Comparison of ENCODE assay signal across 30 cellular contexts in genomic region chr7:325051-325798, GRCh38. TPM values are rescaled to one million over a fixed set of nuclear protein-coding genes. Genes with fewer than 3 reads are reported as not detected.
DNase-seq lines count a peak whose midpoint lies in the region; ATAC-seq, FAIRE-seq and TF ChIP-seq lines count a peak whose summit lies in the region.
"Had no signal": no experiment of that assay in that cellular context is flagged by ENCODE, and none has a peak within 500 bp of the region (broad histone marks: within the 10 kb centered on the region; RNA-seq: fewer than 3 reads in every experiment).

No MANE protein-coding gene starts in this region.

- FAIRE-seq in A549 (lab: Jason Lieb, UNC), result no peak
- FAIRE-seq in pancreas (lab: Jason Lieb, UNC), result no peak
- FAIRE-seq: GM18507 had no signal

- H3K9me3 Mint-ChIP-seq in activated naive CD4-positive, alpha-beta T cell treated with anti-CD3 and anti-CD28 coated beads, Interleukin-2, amount 50 U/mL, for 24 hours, result no peaks in the 10 kb centered on the region
- peaks cover 2% of the 10 kb centered on the region for H3K9me3 Mint-ChIP-seq in activated naive CD4-positive, alpha-beta T cell treated with anti-CD3 and anti-CD28 coated beads for 36 hours
- peaks cover 3% of the 10 kb centered on the region for H3K9me3 Mint-ChIP-seq in glutamatergic neuron (ENCODE audit: unreplicated experiment)
- no peaks in the 10 kb centered on the region for H3K9me3 Mint-ChIP-seq in activated CD4-positive, alpha-beta T cell treated with anti-CD3 and anti-CD28 coated beads for 36 hours (ENCODE audit: low read depth)

- TF ChIP-seq POLR2A in A549 (IDR thresholded peaks at IDR 0.05; ENCODE audit: low read length), result no peak

- H3K9me3 ChIP-seq in A549 (no peaks in the 10 kb centered on the region), pancreas (no peaks in the 10 kb centered on the region)

- peaks cover 1% of the 10 kb centered on the region for H3K27me3 Mint-ChIP-seq in activated naive CD4-positive, alpha-beta T cell treated with anti-CD3 and anti-CD28 coated beads, Interleukin-2, amount 50 U/mL, for 24 hours
- no peaks in the 10 kb centered on the region for H3K27me3 Mint-ChIP-seq in activated naive CD4-positive, alpha-beta T cell treated with anti-CD3 and anti-CD28 coated beads for 36 hours (ENCODE audit: low read depth)
- H3K27me3 Mint-ChIP-seq in glutamatergic neuron (ENCODE audit: unreplicated experiment), result peaks cover 5% of the 10 kb centered on the region
- H3K27me3 Mint-ChIP-seq in activated CD4-positive, alpha-beta T cell treated with anti-CD3 and anti-CD28 coated beads for 36 hours, result peaks cover 1% of the 10 kb centered on the region

- H3K27ac Mint-ChIP-seq in activated naive CD4-positive, alpha-beta T cell treated with anti-CD3 and anti-CD28 coated beads, Interleukin-2, amount 50 U/mL, for 24 hours, result peak overlapping the region; percentile 41
- no peak overlapping the region for H3K27ac Mint-ChIP-seq in activated naive CD4-positive, alpha-beta T cell treated with anti-CD3 and anti-CD28 coated beads for 36 hours
- H3K27ac Mint-ChIP-seq in glutamatergic neuron (ENCODE audit: unreplicated experiment), result no peak overlapping the region
- H3K27ac Mint-ChIP-seq in activated CD4-positive, alpha-beta T cell treated with anti-CD3 and anti-CD28 coated beads for 36 hours, result no peak overlapping the region
- H3K27ac Mint-ChIP-seq: CD8-positive, alpha-beta memory T cell; GM23338 had no signal

- ATAC-seq in A549 (no peak), pancreas (no peak), HG03342 (IDR thresholded peaks at IDR 0.05; ENCODE audit: unreplicated experiment) (no peak)
- ATAC-seq in activated CD4-positive, alpha-beta T cell treated with anti-CD3 and anti-CD28 coated beads for 36 hours, result no peak
- ATAC-seq: GM23338 had no signal

- no peaks in the 10 kb centered on the region for H3K27me3 ChIP-seq in pancreas

- WGBS in A549 (ENCODE audit: missing lambda C conversion rate), result 79% methylated on average over 20 of the region's 20 CpGs
- WGBS in pancreas, 2 donors, result 94 to 95% methylated on average over 20 of the region's 20 CpGs

- H3K4me2 ChIP-seq in A549, result no peak overlapping the region
- H3K4me2 ChIP-seq: GM23338 had no signal

- CTCF ChIA-PET in activated naive CD4-positive, alpha-beta T cell treated with anti-CD3 and anti-CD28 coated beads for 36 hours (lab: Charles Lee), result interaction anchor here (0.6 kb wide), 1 partner anchor 451 kb away, joined by 4 read pairs; no protein-coding TSS in a partner anchor
- CTCF ChIA-PET in A549 (lab: Yijun Ruan, JAX), result interaction anchor here (1.1 to 2.9 kb wide), 4 partner anchors 312 to 451 kb away, joined by 3 to 12 read pairs (median 6); no protein-coding TSS in a partner anchor
- CTCF ChIA-PET in activated CD4-positive, alpha-beta T cell treated with anti-CD3 and anti-CD28 coated beads for 36 hours (lab: Charles Lee), result no interaction called here

- TF ChIP-seq CTCF in A549 (IDR thresholded peaks at IDR 0.05) (no peak), glutamatergic neuron (IDR thresholded peaks at IDR 0.05; ENCODE audit: partially characterized antibody, unreplicated experiment) (no peak), pancreas (IDR thresholded peaks at IDR 0.05) (no peak)

- no peaks in the 10 kb centered on the region for H3K36me3 ChIP-seq in pancreas

- TF ChIP-seq EP300 in A549 (IDR thresholded peaks at IDR 0.05), result no peak

- no peak for TF ChIP-seq RAD21 in A549 (conservative IDR thresholded peaks at IDR 0.05 in 1 of 2, IDR thresholded peaks at IDR 0.05 in 1 of 2)

- no peaks in the 10 kb centered on the region for H3K4me1 Mint-ChIP-seq in activated naive CD4-positive, alpha-beta T cell treated with anti-CD3 and anti-CD28 coated beads, Interleukin-2, amount 50 U/mL, for 24 hours
- H3K4me1 Mint-ChIP-seq in activated naive CD4-positive, alpha-beta T cell treated with anti-CD3 and anti-CD28 coated beads for 36 hours (ENCODE audit: low read depth), result no peaks in the 10 kb centered on the region
- peaks cover 2% of the 10 kb centered on the region for H3K4me1 Mint-ChIP-seq in glutamatergic neuron (ENCODE audit: low read depth, unreplicated experiment)
- no peaks in the 10 kb centered on the region for H3K4me1 Mint-ChIP-seq in activated CD4-positive, alpha-beta T cell treated with anti-CD3 and anti-CD28 coated beads for 36 hours
- H3K4me1 Mint-ChIP-seq: GM23338 had no signal

- H3K4me3 ChIP-seq in A549 (no peak overlapping the region), pancreas (no peak overlapping the region)
- H3K4me3 ChIP-seq: GM23338 had no signal

- DNase-seq in activated naive CD4-positive, alpha-beta T cell treated with anti-CD3 and anti-CD28 coated beads for 36 hours, result no peak
- DNase-seq in A549 (ENCODE audit: low read depth in 1 of 2, low spot score in 1 of 2) (no peak), glutamatergic neuron (peak; percentile 4), pancreas (peak in 4 of 6 donors; percentile 15 to 71 (median 44)), head of caudate nucleus (no peak)
- no peak for DNase-seq in activated CD4-positive, alpha-beta T cell treated with anti-CD3 and anti-CD28 coated beads for 36 hours
- DNase-seq: 8988T, AML-193, C1 segment of cervical spinal cord, Calu3, DMS53, GDM1, HCEC 1CT, KBM-7, NCI-H1092, NCI-H1436, NCI-H187 treated with DMSO at 0.1 percent for 48 hours, NCI-H2107, NCI-H446 treated with DMSO at 0.1 percent for 48 hours, NCI-H526 treated with DMSO at 0.1 percent for 48 hours, SIG-M5 had no signal

- peaks cover 4% of the 10 kb centered on the region; the same call in 1 of the 3 replicates for H3K4me1 ChIP-seq in A549
- H3K4me1 ChIP-seq in pancreas, result peaks cover 26 to 37% (median 34%) of the 10 kb centered on the region in 3 donors

- POLR2A ChIA-PET in A549 (lab: Yijun Ruan, JAX), result no interaction called here
- POLR2A ChIA-PET in activated CD4-positive, alpha-beta T cell treated with anti-CD3 and anti-CD28 coated beads for 36 hours (lab: Charles Lee), result no interaction called here

- no peak overlapping the region for H3K4me3 Mint-ChIP-seq in activated naive CD4-positive, alpha-beta T cell treated with anti-CD3 and anti-CD28 coated beads, Interleukin-2, amount 50 U/mL, for 24 hours
- H3K4me3 Mint-ChIP-seq in activated naive CD4-positive, alpha-beta T cell treated with anti-CD3 and anti-CD28 coated beads for 36 hours, result no peak overlapping the region
- H3K4me3 Mint-ChIP-seq in glutamatergic neuron (ENCODE audit: unreplicated experiment), result no peak overlapping the region
- no peak overlapping the region for H3K4me3 Mint-ChIP-seq in activated CD4-positive, alpha-beta T cell treated with anti-CD3 and anti-CD28 coated beads for 36 hours
- H3K4me3 Mint-ChIP-seq: CD8-positive, alpha-beta memory T cell; GM23338 had no signal

- no peak overlapping the region for H3K27ac ChIP-seq in A549
- no peak overlapping the region for H3K27ac ChIP-seq in pancreas
- H3K27ac ChIP-seq: HL-60 had no signal

- intact Hi-C loops in activated naive CD4-positive, alpha-beta T cell treated with anti-CD3 and anti-CD28 coated beads for 36 hours (cut with micrococcal nuclease), result no loop called here
- intact Hi-C loops in pancreas (cut with DNase I) (loop anchor here in 2 of 3 donors (5.0 to 10.0 kb wide), 2 partner anchors 312 to 540 kb away; no protein-coding TSS in a partner anchor), head of caudate nucleus (cut with DNase I) (loop anchor here (10.0 kb wide), 1 partner anchor 550 kb away; the partner anchor contains the start of gene GET4)
- intact Hi-C loops in activated CD4-positive, alpha-beta T cell treated with anti-CD3 and anti-CD28 coated beads for 36 hours (cut with DNase I, micrococcal nuclease), result no loop called here

- H3K36me3 Mint-ChIP-seq in activated naive CD4-positive, alpha-beta T cell treated with anti-CD3 and anti-CD28 coated beads, Interleukin-2, amount 50 U/mL, for 24 hours, result no peaks in the 10 kb centered on the region
- no peaks in the 10 kb centered on the region for H3K36me3 Mint-ChIP-seq in activated naive CD4-positive, alpha-beta T cell treated with anti-CD3 and anti-CD28 coated beads for 36 hours (ENCODE audit: low read depth)
- peaks cover 7% of the 10 kb centered on the region for H3K36me3 Mint-ChIP-seq in glutamatergic neuron (ENCODE audit: unreplicated experiment)
- H3K36me3 Mint-ChIP-seq in activated CD4-positive, alpha-beta T cell treated with anti-CD3 and anti-CD28 coated beads for 36 hours (ENCODE audit: low read depth), result no peaks in the 10 kb centered on the region
- H3K36me3 Mint-ChIP-seq: CD8-positive, alpha-beta memory T cell had no signal

TF ChIP-seq in A549, 52 proteins besides CTCF, POLR2A, EP300 and RAD21:
- no peak for TF ChIP-seq FOSL2 (IDR thresholded peaks at IDR 0.05)
- TF ChIP-seq FOSL2 (CRISPR knock-in tag; IDR thresholded peaks at IDR 0.05), result no peak
- peak; percentile 9 for TF ChIP-seq MAFK (IDR thresholded peaks at IDR 0.05; ENCODE audit: partially characterized antibody)
- TF ChIP-seq TP53 (CRISPR knock-in tag; IDR thresholded peaks at IDR 0.05), result no peak

RNA-seq across cellular contexts. Expression of gene FOXL3, which starts 35.3 kb away (rescaled TPM):
- not detected for total RNA-seq in activated naive CD4-positive, alpha-beta T cell treated with anti-CD3 and anti-CD28 coated beads for 36 hours
- polyA plus RNA-seq in A549 (2011; rRNA removed) (not detected in 2 replicates), A549 (2017; fragmentation: RNase III; extraction: RNeasy Plus Mini Kit Qiagen cat#74134 plus additional on column Dnase treatment) (not detected in 3 replicates), pancreas (not detected)
- polyA plus RNA-seq in A549 (2012; cell fraction: cytosol; rRNA removed), result not detected in 2 replicates
- polyA plus RNA-seq in A549 (2012; cell fraction: nucleus; rRNA removed), result not detected in 2 replicates
- polyA minus RNA-seq in A549 (2011; rRNA and poly(A)+ RNA removed), result not detected in 2 replicates
- total RNA-seq in glutamatergic neuron (ENCODE audit: unreplicated experiment) (not detected), pancreas (not detected)
- total RNA-seq in activated CD4-positive, alpha-beta T cell treated with anti-CD3 and anti-CD28 coated beads for 36 hours, result not detected
- total RNA-seq: Calu3; CD8-positive, alpha-beta memory T cell; GM23338; HT-29; RPMI7951 had no signal
- polyA plus RNA-seq: AG04450; CD8-positive, alpha-beta memory T cell; GM23338 had no signal

Comparison
In these comparisons a context has a peak if more than half of its experiments do, and no peak if none do; other contexts are left out.
1. DNase-seq: peak in glutamatergic neuron (single experiment) and pancreas (4 of 6); none in activated naive CD4-positive, alpha-beta T cell treated with anti-CD3 and anti-CD28 coated beads for 36 hours (single experiment), A549 (0 of 2), activated CD4-positive, alpha-beta T cell treated with anti-CD3 and anti-CD28 coated beads for 36 hours (single experiment) and head of caudate nucleus (0 of 42).
2. intact Hi-C loops: an anchor here in pancreas (5.0 to 10.0 kb wide) and head of caudate nucleus (10.0 kb wide); none called in activated naive CD4-positive, alpha-beta T cell treated with anti-CD3 and anti-CD28 coated beads for 36 hours and activated CD4-positive, alpha-beta T cell treated with anti-CD3 and anti-CD28 coated beads for 36 hours.